Comparison of ENCODE assay signal across 1 cellular context in the genomic region with DNA sequence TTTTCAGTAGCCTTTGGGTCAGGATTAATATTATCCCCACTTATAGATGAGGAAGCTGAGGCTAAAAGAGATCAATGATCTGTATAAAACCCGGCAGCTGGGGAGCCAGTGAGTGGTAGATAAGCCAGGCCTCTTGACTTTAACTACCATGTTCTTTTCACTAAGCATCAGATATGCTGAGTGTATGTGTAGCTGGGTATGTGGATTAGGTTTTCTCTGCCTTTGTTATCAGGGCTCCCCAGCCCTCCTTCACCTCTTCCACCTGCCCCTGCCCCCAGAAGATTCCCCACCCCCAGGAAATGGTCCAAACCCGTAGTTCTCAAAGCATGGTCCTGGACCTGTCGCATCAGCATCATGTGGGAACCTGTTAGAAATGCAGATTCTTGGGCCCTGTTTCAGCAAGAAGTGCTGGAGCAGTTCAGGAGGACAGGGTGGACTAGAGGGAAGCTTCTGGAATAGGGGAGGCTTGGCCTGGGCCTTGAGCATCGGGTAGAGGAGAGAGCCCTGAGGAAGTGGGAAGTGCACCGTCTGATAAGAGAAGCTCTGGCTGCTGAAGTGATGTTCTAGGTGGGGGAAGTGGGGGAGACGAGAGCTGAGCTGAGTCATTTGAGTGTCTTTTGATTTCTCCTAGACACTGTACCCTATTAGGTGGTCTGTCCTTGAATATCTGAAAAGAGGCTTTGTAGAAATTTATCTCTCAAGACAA.
TF ChIP-seq lines count a peak whose summit lies in the region.

No MANE protein-coding gene starts in this region.

TF ChIP-seq in K562, 482 proteins besides CTCF, POLR2A, EP300 and RAD21 (continued from another document):
- TF ChIP-seq, protein P1, sequence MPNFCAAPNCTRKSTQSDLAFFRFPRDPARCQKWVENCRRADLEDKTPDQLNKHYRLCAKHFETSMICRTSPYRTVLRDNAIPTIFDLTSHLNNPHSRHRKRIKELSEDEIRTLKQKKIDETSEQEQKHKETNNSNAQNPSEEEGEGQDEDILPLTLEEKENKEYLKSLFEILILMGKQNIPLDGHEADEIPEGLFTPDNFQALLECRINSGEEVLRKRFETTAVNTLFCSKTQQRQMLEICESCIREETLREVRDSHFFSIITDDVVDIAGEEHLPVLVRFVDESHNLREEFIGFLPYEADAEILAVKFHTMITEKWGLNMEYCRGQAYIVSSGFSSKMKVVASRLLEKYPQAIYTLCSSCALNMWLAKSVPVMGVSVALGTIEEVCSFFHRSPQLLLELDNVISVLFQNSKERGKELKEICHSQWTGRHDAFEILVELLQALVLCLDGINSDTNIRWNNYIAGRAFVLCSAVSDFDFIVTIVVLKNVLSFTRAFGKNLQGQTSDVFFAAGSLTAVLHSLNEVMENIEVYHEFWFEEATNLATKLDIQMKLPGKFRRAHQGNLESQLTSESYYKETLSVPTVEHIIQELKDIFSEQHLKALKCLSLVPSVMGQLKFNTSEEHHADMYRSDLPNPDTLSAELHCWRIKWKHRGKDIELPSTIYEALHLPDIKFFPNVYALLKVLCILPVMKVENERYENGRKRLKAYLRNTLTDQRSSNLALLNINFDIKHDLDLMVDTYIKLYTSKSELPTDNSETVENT (CRISPR knock-in tag; IDR thresholded peaks at IDR 0.05): no peak
- no peak for TF ChIP-seq LARP7 (IDR thresholded peaks at IDR 0.05)
- TF ChIP-seq KDM1A (IDR thresholded peaks at IDR 0.05): peak in 1 of 2 experiments; percentile 27; a peak in 2 of 4 replicates
- no peak for TF ChIP-seq CHD4 (IDR thresholded peaks at IDR 0.05; ENCODE audit: insufficient read depth, insufficient replicate concordance, low read depth, low read length, poor library complexity, severe bottlenecking)
- TF ChIP-seq RBM14 (IDR thresholded peaks at IDR 0.05; ENCODE audit: borderline replicate concordance, insufficient read depth, low read depth, low read length): no peak
- 0 out of 2 replicates have a peak, but pooled peaks have one; percentile 32 for TF ChIP-seq CXXC5 (CRISPR knock-in tag; IDR thresholded peaks at IDR 0.05)
- peak; percentile 65; the same call in 1 of the 2 replicates for TF ChIP-seq PML (IDR thresholded peaks at IDR 0.05; ENCODE audit: low read length)
- TF ChIP-seq BRD9 (IDR thresholded peaks at IDR 0.05; ENCODE audit: low read depth, partially characterized antibody): no peak
- TF ChIP-seq NBN (IDR thresholded peaks at IDR 0.05; ENCODE audit: low read depth): no peak
- TF ChIP-seq, protein P2, sequence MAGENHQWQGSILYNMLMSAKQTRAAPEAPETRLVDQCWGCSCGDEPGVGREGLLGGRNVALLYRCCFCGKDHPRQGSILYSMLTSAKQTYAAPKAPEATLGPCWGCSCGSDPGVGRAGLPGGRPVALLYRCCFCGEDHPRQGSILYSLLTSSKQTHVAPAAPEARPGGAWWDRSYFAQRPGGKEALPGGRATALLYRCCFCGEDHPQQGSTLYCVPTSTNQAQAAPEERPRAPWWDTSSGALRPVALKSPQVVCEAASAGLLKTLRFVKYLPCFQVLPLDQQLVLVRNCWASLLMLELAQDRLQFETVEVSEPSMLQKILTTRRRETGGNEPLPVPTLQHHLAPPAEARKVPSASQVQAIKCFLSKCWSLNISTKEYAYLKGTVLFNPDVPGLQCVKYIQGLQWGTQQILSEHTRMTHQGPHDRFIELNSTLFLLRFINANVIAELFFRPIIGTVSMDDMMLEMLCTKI (IDR thresholded peaks at IDR 0.05; ENCODE audit: partially characterized antibody): no peak
- peak; percentile 80 for TF ChIP-seq KLF16 (IDR thresholded peaks at IDR 0.05)
- TF ChIP-seq HMBOX1 (IDR thresholded peaks at IDR 0.05): peak; percentile 34; the same call in 1 of the 2 replicates
- peak in 1 of 2 experiments; percentile 16; a peak in 1 of 4 replicates for TF ChIP-seq TRIM24 (IDR thresholded peaks at IDR 0.05)
- TF ChIP-seq TEAD4 (IDR thresholded peaks at IDR 0.05; ENCODE audit: low read length): peak; percentile 89
- TF ChIP-seq TEAD4 (CRISPR knock-in tag; IDR thresholded peaks at IDR 0.05; ENCODE audit: borderline replicate concordance): no peak
- no peak for TF ChIP-seq CREM (IDR thresholded peaks at IDR 0.05; ENCODE audit: low read depth)
- TF ChIP-seq CTBP1 (IDR thresholded peaks at IDR 0.05; ENCODE audit: borderline replicate concordance): peak; percentile 82
- TF ChIP-seq SP1 (CRISPR knock-in tag; IDR thresholded peaks at IDR 0.05): no peak
- TF ChIP-seq NONO (IDR thresholded peaks at IDR 0.05; ENCODE audit: low read depth in 2 of 2, low read length in 1 of 2): no peak
- TF ChIP-seq ZNF778 (CRISPR knock-in tag; IDR thresholded peaks at IDR 0.05): no peak
